Comparison of ENCODE assay signal across 1 cellular context in the genomic region with DNA sequence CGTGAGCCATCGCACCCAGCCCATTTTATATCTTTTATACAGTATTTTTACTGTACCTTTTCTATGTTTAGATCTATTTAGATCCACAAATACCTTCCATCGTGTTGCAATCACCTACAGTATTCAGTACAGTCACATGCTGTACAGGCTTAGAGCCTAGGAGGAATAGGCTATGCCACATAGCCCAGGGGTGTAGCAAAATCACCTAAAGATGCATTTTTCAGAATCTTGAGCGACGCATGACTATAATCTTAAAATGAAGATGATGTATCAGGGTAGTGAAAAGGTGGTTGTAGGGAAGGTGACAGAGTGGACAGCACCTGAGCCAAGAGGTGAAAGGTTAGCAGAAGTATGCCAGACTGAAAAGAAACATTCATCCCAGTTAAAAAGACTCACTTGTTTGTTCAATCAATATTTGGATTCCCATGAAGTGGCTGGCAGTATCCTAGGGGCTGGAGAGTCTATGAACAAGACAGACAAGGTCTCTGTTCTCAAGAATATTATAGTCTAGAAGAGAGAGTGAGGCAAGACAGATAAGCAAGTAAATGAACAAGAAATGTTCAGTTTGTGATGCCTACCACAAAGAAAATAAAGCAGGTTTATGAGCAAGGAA.
TF ChIP-seq lines count a peak whose summit lies in the region.

No MANE protein-coding gene starts in this region.

TF ChIP-seq in HepG2, 621 proteins besides CTCF, POLR2A, EP300 and RAD21 (continued from another document and continues in another):
- TF ChIP-seq, protein P1, sequence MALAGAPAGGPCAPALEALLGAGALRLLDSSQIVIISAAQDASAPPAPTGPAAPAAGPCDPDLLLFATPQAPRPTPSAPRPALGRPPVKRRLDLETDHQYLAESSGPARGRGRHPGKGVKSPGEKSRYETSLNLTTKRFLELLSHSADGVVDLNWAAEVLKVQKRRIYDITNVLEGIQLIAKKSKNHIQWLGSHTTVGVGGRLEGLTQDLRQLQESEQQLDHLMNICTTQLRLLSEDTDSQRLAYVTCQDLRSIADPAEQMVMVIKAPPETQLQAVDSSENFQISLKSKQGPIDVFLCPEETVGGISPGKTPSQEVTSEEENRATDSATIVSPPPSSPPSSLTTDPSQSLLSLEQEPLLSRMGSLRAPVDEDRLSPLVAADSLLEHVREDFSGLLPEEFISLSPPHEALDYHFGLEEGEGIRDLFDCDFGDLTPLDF (CRISPR knock-in tag; IDR thresholded peaks at IDR 0.05): no peak
- TF ChIP-seq, protein P2, sequence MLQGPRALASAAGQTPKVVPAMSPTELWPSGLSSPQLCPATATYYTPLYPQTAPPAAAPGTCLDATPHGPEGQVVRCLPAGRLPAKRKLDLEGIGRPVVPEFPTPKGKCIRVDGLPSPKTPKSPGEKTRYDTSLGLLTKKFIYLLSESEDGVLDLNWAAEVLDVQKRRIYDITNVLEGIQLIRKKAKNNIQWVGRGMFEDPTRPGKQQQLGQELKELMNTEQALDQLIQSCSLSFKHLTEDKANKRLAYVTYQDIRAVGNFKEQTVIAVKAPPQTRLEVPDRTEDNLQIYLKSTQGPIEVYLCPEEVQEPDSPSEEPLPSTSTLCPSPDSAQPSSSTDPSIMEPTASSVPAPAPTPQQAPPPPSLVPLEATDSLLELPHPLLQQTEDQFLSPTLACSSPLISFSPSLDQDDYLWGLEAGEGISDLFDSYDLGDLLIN (CRISPR knock-in tag; IDR thresholded peaks at IDR 0.05; ENCODE audit: borderline replicate concordance): no peak
- TF ChIP-seq MED13 (CRISPR knock-in tag; IDR thresholded peaks at IDR 0.05) (no peak), ZSCAN30 (CRISPR knock-in tag; IDR thresholded peaks at IDR 0.05) (no peak), ZNF547 (CRISPR knock-in tag; IDR thresholded peaks at IDR 0.05) (no peak), ZBTB38 (CRISPR knock-in tag; IDR thresholded peaks at IDR 0.05) (no peak), MTA3 (CRISPR knock-in tag; IDR thresholded peaks at IDR 0.05) (no peak), JUN (CRISPR knock-in tag; IDR thresholded peaks at IDR 0.05) (no peak), CEBPB (IDR thresholded peaks at IDR 0.05; ENCODE audit: borderline replicate concordance, low read depth, low read length) (peak; percentile 55; the same call in 1 of the 2 replicates), ZNF18 (CRISPR knock-in tag; IDR thresholded peaks at IDR 0.05; ENCODE audit: insufficient replicate concordance) (no peak), ZNF280B (CRISPR knock-in tag; IDR thresholded peaks at IDR 0.05; ENCODE audit: borderline replicate concordance) (no peak), ZNF7 (CRISPR knock-in tag; IDR thresholded peaks at IDR 0.05) (no peak), ZNF572 (CRISPR knock-in tag; IDR thresholded peaks at IDR 0.05) (no peak), PHF5A (CRISPR knock-in tag; IDR thresholded peaks at IDR 0.05; ENCODE audit: low read depth, unreplicated experiment) (peak; percentile 34), PAX8 (CRISPR knock-in tag; IDR thresholded peaks at IDR 0.05; ENCODE audit: borderline replicate concordance) (no peak), NONO (IDR thresholded peaks at IDR 0.05) (no peak), NONO (CRISPR knock-in tag; conservative IDR thresholded peaks at IDR 0.05) (no peak), CCAR2 (optimal IDR thresholded peaks at IDR 0.05; ENCODE audit: low read depth, low read length) (no peak), ZNF790 (CRISPR knock-in tag; IDR thresholded peaks at IDR 0.05; ENCODE audit: borderline replicate concordance) (no peak), ZIK1 (CRISPR knock-in tag; IDR thresholded peaks at IDR 0.05; ENCODE audit: borderline replicate concordance, low read depth) (no peak), ZNF768 (CRISPR knock-in tag; IDR thresholded peaks at IDR 0.05) (no peak; the same call in 1 of the 2 replicates), SRSF4 (IDR thresholded peaks at IDR 0.05; ENCODE audit: low read depth, low read length, poor library complexity, severe bottlenecking) (no peak), HOXA3 (CRISPR knock-in tag; IDR thresholded peaks at IDR 0.05) (no peak), CHD4 (IDR thresholded peaks at IDR 0.05; ENCODE audit: borderline replicate concordance, low read length) (peak; percentile 32; the same call in 1 of the 2 replicates), ZNF230 (CRISPR knock-in tag; IDR thresholded peaks at IDR 0.05) (no peak)
- TF ChIP-seq, protein P3, sequence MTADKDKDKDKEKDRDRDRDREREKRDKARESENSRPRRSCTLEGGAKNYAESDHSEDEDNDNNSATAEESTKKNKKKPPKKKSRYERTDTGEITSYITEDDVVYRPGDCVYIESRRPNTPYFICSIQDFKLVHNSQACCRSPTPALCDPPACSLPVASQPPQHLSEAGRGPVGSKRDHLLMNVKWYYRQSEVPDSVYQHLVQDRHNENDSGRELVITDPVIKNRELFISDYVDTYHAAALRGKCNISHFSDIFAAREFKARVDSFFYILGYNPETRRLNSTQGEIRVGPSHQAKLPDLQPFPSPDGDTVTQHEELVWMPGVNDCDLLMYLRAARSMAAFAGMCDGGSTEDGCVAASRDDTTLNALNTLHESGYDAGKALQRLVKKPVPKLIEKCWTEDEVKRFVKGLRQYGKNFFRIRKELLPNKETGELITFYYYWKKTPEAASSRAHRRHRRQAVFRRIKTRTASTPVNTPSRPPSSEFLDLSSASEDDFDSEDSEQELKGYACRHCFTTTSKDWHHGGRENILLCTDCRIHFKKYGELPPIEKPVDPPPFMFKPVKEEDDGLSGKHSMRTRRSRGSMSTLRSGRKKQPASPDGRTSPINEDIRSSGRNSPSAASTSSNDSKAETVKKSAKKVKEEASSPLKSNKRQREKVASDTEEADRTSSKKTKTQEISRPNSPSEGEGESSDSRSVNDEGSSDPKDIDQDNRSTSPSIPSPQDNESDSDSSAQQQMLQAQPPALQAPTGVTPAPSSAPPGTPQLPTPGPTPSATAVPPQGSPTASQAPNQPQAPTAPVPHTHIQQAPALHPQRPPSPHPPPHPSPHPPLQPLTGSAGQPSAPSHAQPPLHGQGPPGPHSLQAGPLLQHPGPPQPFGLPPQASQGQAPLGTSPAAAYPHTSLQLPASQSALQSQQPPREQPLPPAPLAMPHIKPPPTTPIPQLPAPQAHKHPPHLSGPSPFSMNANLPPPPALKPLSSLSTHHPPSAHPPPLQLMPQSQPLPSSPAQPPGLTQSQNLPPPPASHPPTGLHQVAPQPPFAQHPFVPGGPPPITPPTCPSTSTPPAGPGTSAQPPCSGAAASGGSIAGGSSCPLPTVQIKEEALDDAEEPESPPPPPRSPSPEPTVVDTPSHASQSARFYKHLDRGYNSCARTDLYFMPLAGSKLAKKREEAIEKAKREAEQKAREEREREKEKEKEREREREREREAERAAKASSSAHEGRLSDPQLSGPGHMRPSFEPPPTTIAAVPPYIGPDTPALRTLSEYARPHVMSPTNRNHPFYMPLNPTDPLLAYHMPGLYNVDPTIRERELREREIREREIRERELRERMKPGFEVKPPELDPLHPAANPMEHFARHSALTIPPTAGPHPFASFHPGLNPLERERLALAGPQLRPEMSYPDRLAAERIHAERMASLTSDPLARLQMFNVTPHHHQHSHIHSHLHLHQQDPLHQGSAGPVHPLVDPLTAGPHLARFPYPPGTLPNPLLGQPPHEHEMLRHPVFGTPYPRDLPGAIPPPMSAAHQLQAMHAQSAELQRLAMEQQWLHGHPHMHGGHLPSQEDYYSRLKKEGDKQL (CRISPR knock-in tag; IDR thresholded peaks at IDR 0.05; ENCODE audit: low read depth): no peak
- TF ChIP-seq, protein P4, sequence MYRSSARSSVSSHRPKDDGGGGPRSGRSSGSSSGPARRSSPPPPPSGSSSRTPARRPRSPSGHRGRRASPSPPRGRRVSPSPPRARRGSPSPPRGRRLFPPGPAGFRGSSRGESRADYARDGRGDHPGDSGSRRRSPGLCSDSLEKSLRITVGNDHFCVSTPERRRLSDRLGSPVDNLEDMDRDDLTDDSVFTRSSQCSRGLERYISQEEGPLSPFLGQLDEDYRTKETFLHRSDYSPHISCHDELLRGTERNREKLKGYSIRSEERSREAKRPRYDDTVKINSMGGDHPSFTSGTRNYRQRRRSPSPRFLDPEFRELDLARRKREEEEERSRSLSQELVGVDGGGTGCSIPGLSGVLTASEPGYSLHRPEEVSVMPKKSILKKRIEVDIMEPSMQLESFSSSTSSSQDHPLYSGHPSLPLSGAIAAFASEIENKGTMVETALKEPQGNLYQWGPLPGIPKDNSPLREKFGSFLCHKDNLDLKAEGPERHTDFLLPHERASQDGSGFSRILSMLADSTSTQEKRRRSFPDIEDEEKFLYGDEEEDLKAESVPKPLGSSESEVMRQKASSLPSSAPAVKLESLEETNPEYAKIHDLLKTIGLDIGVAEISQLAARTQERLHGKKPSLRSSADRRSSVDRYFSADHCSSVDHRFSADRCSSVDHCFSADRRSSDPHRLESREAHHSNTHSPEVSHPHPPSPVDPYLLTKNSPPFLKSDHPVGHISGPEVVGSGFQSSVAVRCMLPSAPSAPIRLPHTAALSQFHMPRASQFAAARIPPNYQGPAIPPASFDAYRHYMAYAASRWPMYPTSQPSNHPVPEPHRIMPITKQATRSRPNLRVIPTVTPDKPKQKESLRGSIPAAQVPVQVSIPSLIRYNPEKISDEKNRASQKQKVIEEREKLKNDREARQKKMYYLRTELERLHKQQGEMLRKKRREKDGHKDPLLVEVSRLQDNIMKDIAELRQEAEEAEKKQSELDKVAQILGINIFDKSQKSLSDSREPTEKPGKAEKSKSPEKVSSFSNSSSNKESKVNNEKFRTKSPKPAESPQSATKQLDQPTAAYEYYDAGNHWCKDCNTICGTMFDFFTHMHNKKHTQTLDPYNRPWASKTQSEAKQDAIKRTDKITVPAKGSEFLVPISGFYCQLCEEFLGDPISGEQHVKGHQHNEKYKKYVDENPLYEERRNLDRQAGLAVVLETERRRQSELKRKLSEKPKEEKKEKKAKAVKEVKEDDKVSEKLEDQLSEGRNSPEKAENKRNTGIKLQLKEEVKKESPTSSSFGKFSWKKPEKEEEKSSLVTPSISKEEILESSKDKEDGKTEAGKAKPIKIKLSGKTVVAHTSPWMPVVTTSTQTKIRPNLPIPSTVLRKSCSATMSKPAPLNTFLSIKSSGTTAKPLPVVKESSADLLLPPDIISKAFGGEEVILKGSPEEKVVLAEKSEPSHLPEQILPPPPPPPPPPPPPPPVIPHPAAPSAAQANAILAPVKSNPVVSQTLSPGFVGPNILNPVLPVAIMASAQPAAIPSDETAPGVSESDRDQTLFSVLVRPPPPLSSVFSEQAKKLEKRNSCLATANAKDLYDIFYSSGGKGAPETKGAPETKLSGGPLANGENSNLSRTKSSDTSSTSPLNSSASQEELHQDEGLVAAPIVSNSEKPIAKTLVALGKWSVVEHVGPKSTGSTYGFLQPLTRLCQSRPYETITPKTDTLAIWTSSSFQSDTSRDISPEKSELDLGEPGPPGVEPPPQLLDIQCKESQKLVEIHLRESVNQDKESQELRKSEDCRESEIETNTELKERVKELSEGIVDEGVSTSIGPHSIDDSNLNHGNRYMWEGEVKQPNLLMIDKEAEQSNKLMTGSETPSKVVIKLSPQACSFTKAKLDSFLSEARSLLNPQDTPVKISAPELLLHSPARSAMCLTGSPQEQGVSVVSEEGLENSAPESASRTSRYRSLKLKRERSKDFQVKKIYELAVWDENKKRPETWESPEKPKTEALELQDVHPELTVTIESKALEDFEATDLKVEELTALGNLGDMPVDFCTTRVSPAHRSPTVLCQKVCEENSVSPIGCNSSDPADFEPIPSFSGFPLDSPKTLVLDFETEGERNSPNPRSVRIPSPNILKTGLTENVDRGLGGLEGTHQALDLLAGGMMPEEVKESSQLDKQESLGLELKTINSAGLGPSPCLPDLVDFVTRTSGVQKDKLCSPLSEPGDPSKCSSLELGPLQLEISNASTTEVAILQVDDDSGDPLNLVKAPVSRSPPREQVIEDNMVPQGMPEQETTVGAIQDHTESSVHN (CRISPR knock-in tag; IDR thresholded peaks at IDR 0.05): no peak
- TF ChIP-seq, protein P5, sequence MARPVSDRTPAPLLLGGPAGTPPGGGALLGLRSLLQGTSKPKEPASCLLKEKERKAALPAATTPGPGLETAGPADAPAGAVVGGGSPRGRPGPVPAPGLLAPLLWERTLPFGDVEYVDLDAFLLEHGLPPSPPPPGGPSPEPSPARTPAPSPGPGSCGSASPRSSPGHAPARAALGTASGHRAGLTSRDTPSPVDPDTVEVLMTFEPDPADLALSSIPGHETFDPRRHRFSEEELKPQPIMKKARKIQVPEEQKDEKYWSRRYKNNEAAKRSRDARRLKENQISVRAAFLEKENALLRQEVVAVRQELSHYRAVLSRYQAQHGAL (CRISPR knock-in tag; IDR thresholded peaks at IDR 0.05; ENCODE audit: not compliant biosample characterization): no peak
- TF ChIP-seq, protein P6, sequence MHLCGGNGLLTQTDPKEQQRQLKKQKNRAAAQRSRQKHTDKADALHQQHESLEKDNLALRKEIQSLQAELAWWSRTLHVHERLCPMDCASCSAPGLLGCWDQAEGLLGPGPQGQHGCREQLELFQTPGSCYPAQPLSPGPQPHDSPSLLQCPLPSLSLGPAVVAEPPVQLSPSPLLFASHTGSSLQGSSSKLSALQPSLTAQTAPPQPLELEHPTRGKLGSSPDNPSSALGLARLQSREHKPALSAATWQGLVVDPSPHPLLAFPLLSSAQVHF (CRISPR knock-in tag; IDR thresholded peaks at IDR 0.05): no peak
- TF ChIP-seq, protein P7, sequence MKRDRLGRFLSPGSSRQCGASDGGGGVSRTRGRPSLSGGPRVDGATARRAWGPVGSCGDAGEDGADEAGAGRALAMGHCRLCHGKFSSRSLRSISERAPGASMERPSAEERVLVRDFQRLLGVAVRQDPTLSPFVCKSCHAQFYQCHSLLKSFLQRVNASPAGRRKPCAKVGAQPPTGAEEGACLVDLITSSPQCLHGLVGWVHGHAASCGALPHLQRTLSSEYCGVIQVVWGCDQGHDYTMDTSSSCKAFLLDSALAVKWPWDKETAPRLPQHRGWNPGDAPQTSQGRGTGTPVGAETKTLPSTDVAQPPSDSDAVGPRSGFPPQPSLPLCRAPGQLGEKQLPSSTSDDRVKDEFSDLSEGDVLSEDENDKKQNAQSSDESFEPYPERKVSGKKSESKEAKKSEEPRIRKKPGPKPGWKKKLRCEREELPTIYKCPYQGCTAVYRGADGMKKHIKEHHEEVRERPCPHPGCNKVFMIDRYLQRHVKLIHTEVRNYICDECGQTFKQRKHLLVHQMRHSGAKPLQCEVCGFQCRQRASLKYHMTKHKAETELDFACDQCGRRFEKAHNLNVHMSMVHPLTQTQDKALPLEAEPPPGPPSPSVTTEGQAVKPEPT (CRISPR knock-in tag; IDR thresholded peaks at IDR 0.05; ENCODE audit: low read depth): no peak
